20 cellular contexts compared by ENCODE assay signal in the genomic region with DNA sequence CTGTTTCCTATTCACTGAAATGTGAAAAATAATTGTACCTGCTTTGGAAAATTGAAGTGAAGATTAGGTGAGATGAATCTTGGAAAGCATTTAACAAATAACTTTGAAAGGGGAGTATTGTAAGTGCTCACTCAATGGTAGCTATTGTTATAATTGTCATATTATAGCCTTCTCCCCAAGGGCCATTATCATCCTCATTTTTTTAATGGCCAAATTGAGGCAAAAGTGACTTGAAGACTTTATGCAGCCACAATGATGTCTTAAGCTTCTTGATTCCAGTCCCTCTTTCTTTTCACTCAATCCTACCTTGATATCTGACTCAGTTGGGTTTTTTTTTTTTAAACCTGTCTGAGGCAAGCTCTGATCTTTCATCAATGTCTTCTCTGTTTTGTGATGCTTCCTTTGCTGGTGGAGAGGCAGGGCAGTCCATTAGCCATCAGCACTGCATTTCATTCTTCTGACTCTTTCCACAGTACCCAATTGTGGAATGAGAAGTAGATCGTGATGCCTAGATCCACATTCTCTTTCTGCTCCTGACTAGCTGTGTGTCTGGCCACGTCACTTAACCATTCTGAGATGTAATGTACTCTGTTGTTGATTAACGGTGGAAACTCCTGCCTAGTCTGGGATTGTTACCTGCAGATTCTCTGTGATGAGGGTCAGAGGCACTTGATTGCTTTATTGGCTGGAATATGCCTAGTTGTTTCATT.
DNase-seq lines count a peak whose midpoint lies in the region; ATAC-seq and TF ChIP-seq lines count a peak whose summit lies in the region.
"Had no signal": no experiment of that assay in that cellular context is flagged by ENCODE, and none has a peak within 500 bp of the region (broad histone marks: within the 10 kb centered on the region; RNA-seq: fewer than 3 reads in every experiment).

No MANE protein-coding gene starts in this region.

- no peak for TF ChIP-seq RAD21 in IMR-90 (IDR thresholded peaks at IDR 0.05; ENCODE audit: low read length)

- POLR2A ChIA-PET in IMR-90 (lab: Charles Lee; ENCODE audit: unreplicated experiment), result no interaction called here

- H3K4me2 ChIP-seq in IMR-90 (ENCODE audit: low read depth, low read length) (no peak overlapping the region), hepatocyte (no peak overlapping the region)

- dilution Hi-C loops in IMR-90 (cut with HindIII; ENCODE audit: low sequenced_read_pairs, unreplicated experiment), result no loop called here

- no CpG with 5 or more reads among the region's 3 CpGs for WGBS in IMR-90 (ENCODE audit: extremely low coverage in 2 of 2, insufficient read length in 1 of 2), 2 experiments
- WGBS in hepatocyte (ENCODE audit: low lambda C conversion rate, missing lambda C conversion rate), result 85% methylated on average over 3 of the region's 3 CpGs
- WGBS in psoas muscle, 3 donors, result 81 to 92% (median 91%) methylated on average over 3 of the region's 3 CpGs

- no peak overlapping the region for H2BK15ac ChIP-seq in IMR-90 (ENCODE audit: low read depth, low read length)

- H3K27ac ChIP-seq in IMR-90 (ENCODE audit: insufficient read depth, low read length), result no peak overlapping the region
- peak overlapping the region; percentile 4 for H3K27ac ChIP-seq in hepatocyte
- peak overlapping the region; percentile 47 for H3K27ac ChIP-seq in psoas muscle
- H3K27ac ChIP-seq: adrenal gland, coronary artery, left lung, Peyer's patch, SJCRH30, stomach, tibial nerve had no signal

- no peak overlapping the region for H3K14ac ChIP-seq in IMR-90 (replicated peaks; ENCODE audit: low read depth, low read length)

- no peak overlapping the region for H2BK5ac ChIP-seq in IMR-90 (ENCODE audit: low read depth, low read length, poor library complexity, severe bottlenecking)

- H3K27me3 ChIP-seq in IMR-90 (ENCODE audit: control insufficient read depth, insufficient read depth, low read length) (no peaks in the 10 kb centered on the region), adipocyte (replicated peaks; ENCODE audit: control insufficient read depth, insufficient read depth, low read length) (no peaks in the 10 kb centered on the region), hepatocyte (no peaks in the 10 kb centered on the region), psoas muscle (ENCODE audit: insufficient read depth in 3 of 3, low read length in 2 of 3) (no peaks in the 10 kb centered on the region)
- H3K27me3 ChIP-seq: adrenal gland, left lung, Peyer's patch, SJCRH30, stomach, tibial nerve had no signal

- no peak overlapping the region for H3K18ac ChIP-seq in IMR-90 (ENCODE audit: low read depth, low read length)

- intact Hi-C loops in IMR-90 (cut with micrococcal nuclease) (no loop called here), psoas muscle (cut with DNase I) (loop anchor here in 1 of 2 donors (10.0 kb wide), 2 partner anchors 64 to 104 kb away; no protein-coding TSS in a partner anchor)

- H2AK5ac ChIP-seq in IMR-90 (ENCODE audit: low read depth, low read length), result no peak overlapping the region

- H2BK20ac ChIP-seq in IMR-90 (ENCODE audit: low read depth, low read length), result 0 out of 2 replicates have a peak overlapping the region, but pooled peaks have one; percentile 2

- H2AK9ac ChIP-seq in IMR-90 (replicated peaks; ENCODE audit: low read depth, low read length, poor library complexity), result no peak overlapping the region

- H3K9ac ChIP-seq in IMR-90 (ENCODE audit: low read depth, low read length), result no peak overlapping the region
- H3K9ac ChIP-seq in adipocyte (ENCODE audit: low read length), result no peak overlapping the region

- CTCF ChIA-PET in IMR-90 (lab: Yijun Ruan, JAX), result interaction anchor here (0.9 to 1.0 kb wide), 2 partner anchors 23 to 43 kb away, joined by 3 to 6 read pairs; no protein-coding TSS in a partner anchor

- H2AFZ ChIP-seq in IMR-90 (replicated peaks; ENCODE audit: low read length, poor library complexity), result no peak overlapping the region
- no peak overlapping the region for H2AFZ ChIP-seq in hepatocyte

- H3K9me2 ChIP-seq in hepatocyte (replicated peaks; ENCODE audit: insufficient read depth), result no peaks in the 10 kb centered on the region

- H3K23ac ChIP-seq in IMR-90 (ENCODE audit: low read depth, low read length), result no peak overlapping the region

- BruUV-seq in IMR-90 (replicated peaks; lab: Mats Ljungman, UMichigan), result no TSS peak

- H3K79me2 ChIP-seq in hepatocyte, result no peaks in the 10 kb centered on the region

- H3K4me1 ChIP-seq in IMR-90 (ENCODE audit: control insufficient read depth, insufficient read depth, low read length) (peaks cover 9% of the 10 kb centered on the region), adipocyte (ENCODE audit: control insufficient read depth, insufficient read depth, low read length) (peaks cover 29% of the 10 kb centered on the region), hepatocyte (ENCODE audit: insufficient read depth) (peaks cover 19% of the 10 kb centered on the region), psoas muscle (peaks cover 52% of the 10 kb centered on the region)
- H3K4me1 ChIP-seq: adrenal gland, left lung, Peyer's patch had no signal

- ATAC-seq in IMR-90 (ENCODE audit: low read depth) (peak; percentile 39), psoas muscle (no peak), HG03571 (IDR thresholded peaks at IDR 0.05; ENCODE audit: unreplicated experiment) (no peak), GM21528 (IDR thresholded peaks at IDR 0.05; ENCODE audit: low FRiP score, unreplicated experiment) (no peak)
- ATAC-seq: left lung had no signal

- TF ChIP-seq CTCF in IMR-90 (conservative IDR thresholded peaks at IDR 0.05; ENCODE audit: low read depth, low read length), result no peak
- TF ChIP-seq CTCF in hepatocyte (IDR thresholded peaks at IDR 0.05; ENCODE audit: poor library complexity), result no peak
- TF ChIP-seq CTCF in psoas muscle (IDR thresholded peaks at IDR 0.05), result no peak

- H3K56ac ChIP-seq in IMR-90 (ENCODE audit: extremely low read depth, insufficient read depth, low read length), result no peak overlapping the region

- H3K4ac ChIP-seq in IMR-90 (ENCODE audit: low read depth, low read length), result no peak overlapping the region

- H3K36me3 ChIP-seq in IMR-90 (ENCODE audit: control insufficient read depth, insufficient read depth, low read length), result peaks cover 20% of the 10 kb centered on the region
- peaks cover 93% of the 10 kb centered on the region for H3K36me3 ChIP-seq in adipocyte (ENCODE audit: control insufficient read depth, insufficient read depth, low read length, severe bottlenecking)
- no peaks in the 10 kb centered on the region for H3K36me3 ChIP-seq in hepatocyte (replicated peaks; ENCODE audit: insufficient read depth, low read depth)
- H3K36me3 ChIP-seq in psoas muscle (ENCODE audit: insufficient read depth in 1 of 2, low read depth in 1 of 2), result peaks cover 0 to 3% of the 10 kb centered on the region in 2 donors
- H3K36me3 ChIP-seq: Peyer's patch had no signal

- no peaks in the 10 kb centered on the region for H3K79me1 ChIP-seq in IMR-90 (ENCODE audit: low read depth in 1 of 2, low read length in 2 of 2)

- H3K9me1 ChIP-seq in IMR-90 (ENCODE audit: insufficient read depth, low read length), result peaks cover 14% of the 10 kb centered on the region; the same call in 1 of the 2 replicates

- in situ Hi-C loops in IMR-90 (cut with MboI; ENCODE audit: low sequenced_read_pairs), result no loop called here

- H2BK120ac ChIP-seq in IMR-90 (ENCODE audit: low read depth, low read length), result no peak overlapping the region

- H4K20me1 ChIP-seq in IMR-90 (ENCODE audit: insufficient read depth, low read length) (no peaks in the 10 kb centered on the region; the same call in 1 of the 2 replicates), hepatocyte (ENCODE audit: insufficient read depth, poor library complexity, severe bottlenecking) (no peaks in the 10 kb centered on the region)

- H4K8ac ChIP-seq in IMR-90 (ENCODE audit: low read depth in 2 of 2, low read length in 2 of 2), result no peak overlapping the region

- DNase-seq in IMR-90 (peak; percentile 31), adipocyte (ENCODE audit: low read depth) (peak; percentile 22), hepatocyte (ENCODE audit: low spot score) (no peak), psoas muscle (no peak)
- no peak for DNase-seq in activated naive CD4-positive, alpha-beta T cell treated with anti-CD3 and anti-CD28 coated beads, Interleukin-2, amount 50 U/mL, for 16 hours
- DNase-seq: activated CD8-positive, alpha-beta memory T cell treated with anti-CD3 and anti-CD28 coated beads for 24 hours; activated T-cell treated with anti-CD3 and anti-CD28 coated beads, Interleukin-2, amount 50 U/mL, for 1 hour; adrenal gland; CD4-positive, alpha-beta T cell; HCEC 1CT; left lung; NCI-H1417; NCI-H524; Peyer's patch; SJCRH30; stomach had no signal

- no peak for TF ChIP-seq POLR2A in IMR-90 (IDR thresholded peaks at IDR 0.05; ENCODE audit: low read depth, low read length)

- no peak overlapping the region for H4K91ac ChIP-seq in IMR-90 (ENCODE audit: insufficient read depth, low read depth, low read length)

- H3K4me3 ChIP-seq in IMR-90 (ENCODE audit: insufficient read depth, low read depth, low read length) (no peak overlapping the region), adipocyte (ENCODE audit: low read length) (no peak overlapping the region), hepatocyte (no peak overlapping the region), psoas muscle (no peak overlapping the region)
- H3K4me3 ChIP-seq: adrenal gland, coronary artery, left lung, Peyer's patch, SJCRH30, stomach, tibial nerve had no signal

- H4K5ac ChIP-seq in IMR-90 (ENCODE audit: low read depth, low read length), result no peak overlapping the region

- no peaks in the 10 kb centered on the region for H3K9me3 ChIP-seq in IMR-90 (ENCODE audit: control insufficient read depth, insufficient read depth, low read length)
- no peaks in the 10 kb centered on the region for H3K9me3 ChIP-seq in adipocyte (ENCODE audit: control insufficient read depth, low read length)
- H3K9me3 ChIP-seq in hepatocyte (ENCODE audit: low read depth), result no peaks in the 10 kb centered on the region
- no peaks in the 10 kb centered on the region for H3K9me3 ChIP-seq in psoas muscle
- H3K9me3 ChIP-seq: adrenal gland, left lung, Peyer's patch, SJCRH30, stomach, tibial nerve had no signal

TF ChIP-seq in IMR-90, 13 proteins besides CTCF, POLR2A, EP300 and RAD21 (continues in another document):
- TF ChIP-seq RFX5 (IDR thresholded peaks at IDR 0.05; ENCODE audit: low read depth, low read length) (no peak), CHD1 (IDR thresholded peaks at IDR 0.05; ENCODE audit: low read depth, low read length) (no peak)
- TF ChIP-seq, protein P1, sequence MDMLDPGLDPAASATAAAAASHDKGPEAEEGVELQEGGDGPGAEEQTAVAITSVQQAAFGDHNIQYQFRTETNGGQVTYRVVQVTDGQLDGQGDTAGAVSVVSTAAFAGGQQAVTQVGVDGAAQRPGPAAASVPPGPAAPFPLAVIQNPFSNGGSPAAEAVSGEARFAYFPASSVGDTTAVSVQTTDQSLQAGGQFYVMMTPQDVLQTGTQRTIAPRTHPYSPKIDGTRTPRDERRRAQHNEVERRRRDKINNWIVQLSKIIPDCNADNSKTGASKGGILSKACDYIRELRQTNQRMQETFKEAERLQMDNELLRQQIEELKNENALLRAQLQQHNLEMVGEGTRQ (IDR thresholded peaks at IDR 0.05; ENCODE audit: low read depth, low read length), result no peak

Comparison
In these comparisons a context has a peak if more than half of its experiments do, and no peak if none do; other contexts are left out.
1. DNase-seq: peak in IMR-90 (single experiment) and adipocyte (single experiment); none in hepatocyte (single experiment), psoas muscle (0 of 2) and activated naive CD4-positive, alpha-beta T cell treated with anti-CD3 and anti-CD28 coated beads, Interleukin-2, amount 50 U/mL, for 16 hours (single experiment).